In the genomic region with DNA sequence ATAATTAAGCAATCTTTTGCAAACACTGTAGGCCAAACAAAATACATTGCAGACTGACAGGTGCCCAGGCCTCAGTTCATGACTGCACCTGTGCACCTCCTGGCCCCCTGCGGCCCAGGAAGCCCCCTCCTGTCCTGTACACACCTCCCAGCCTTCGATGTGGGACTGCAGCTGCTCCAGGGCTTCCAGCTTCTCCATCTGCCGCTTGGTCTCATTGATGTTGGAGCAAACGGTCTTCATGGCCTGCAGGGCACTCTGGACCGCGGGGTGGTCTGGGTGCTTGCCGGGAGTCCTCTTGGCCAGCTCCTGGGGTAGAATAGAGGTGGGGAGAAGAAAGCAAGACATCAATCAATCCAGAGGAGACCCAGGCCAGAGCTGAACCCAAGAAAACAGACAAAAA, we compare ENCODE assay signal across 22 cellular contexts.
DNase-seq lines count a peak whose midpoint lies in the region; ATAC-seq lines count a peak whose summit lies in the region.
"Had no signal": no experiment of that assay in that cellular context is flagged by ENCODE, and none has a peak within 500 bp of the region (broad histone marks: within the 10 kb centered on the region; RNA-seq: fewer than 3 reads in every experiment).

No MANE protein-coding gene starts in this region.

- no peaks in the 10 kb centered on the region for H3K9me3 Mint-ChIP-seq in CD8-positive, alpha-beta memory T cell
- H3K9me3 Mint-ChIP-seq in T-cell = no peaks in the 10 kb centered on the region
- H3K9me3 Mint-ChIP-seq in activated naive CD4-positive, alpha-beta T cell treated with anti-CD3 and anti-CD28 coated beads for 36 hours = no peaks in the 10 kb centered on the region
- H3K9me3 Mint-ChIP-seq: activated CD4-positive, alpha-beta memory T cell treated with anti-CD3 and anti-CD28 coated beads, Interleukin-2, amount 10 ng/mL, durations not matched to agents 7 days and 5 days; naive B cell; WTC11 had no signal

- H3K27ac ChIP-seq in CD8-positive, alpha-beta memory T cell (ENCODE audit: low read depth, low read length) = no peak overlapping the region
- peak overlapping the region; percentile 89 for H3K27ac ChIP-seq in cingulate gyrus (ENCODE audit: low read depth, low read length)
- H3K27ac ChIP-seq: upper lobe of right lung had no signal

- H3K4me3 Mint-ChIP-seq in CD8-positive, alpha-beta memory T cell = peak overlapping the region in 1 of 7 donors; percentile 34
- no peak overlapping the region for H3K4me3 Mint-ChIP-seq in T-cell
- no peak overlapping the region for H3K4me3 Mint-ChIP-seq in activated naive CD4-positive, alpha-beta T cell treated with anti-CD3 and anti-CD28 coated beads for 36 hours
- H3K4me3 Mint-ChIP-seq: activated CD4-positive, alpha-beta memory T cell treated with anti-CD3 and anti-CD28 coated beads, Interleukin-2, amount 10 ng/mL, durations not matched to agents 7 days and 5 days; WTC11 had no signal

- H3K9me3 ChIP-seq in CD8-positive, alpha-beta memory T cell (ENCODE audit: low read length) = no peaks in the 10 kb centered on the region
- H3K9me3 ChIP-seq: esophagus squamous epithelium, Peyer's patch, right atrium auricular region, upper lobe of right lung had no signal

- no peak overlapping the region for H3K4me3 ChIP-seq in CD8-positive, alpha-beta memory T cell (ENCODE audit: low read length)
- H3K4me3 ChIP-seq: esophagus squamous epithelium, Peyer's patch, right atrium auricular region, upper lobe of right lung had no signal

- H3K4me1 Mint-ChIP-seq in CD8-positive, alpha-beta memory T cell = peaks cover 74 to 89% (median 85%) of the 10 kb centered on the region in 3 donors
- H3K4me1 Mint-ChIP-seq in T-cell = peaks cover 40 to 81% (median 57%) of the 10 kb centered on the region in 3 donors
- peaks cover 14% of the 10 kb centered on the region for H3K4me1 Mint-ChIP-seq in activated naive CD4-positive, alpha-beta T cell treated with anti-CD3 and anti-CD28 coated beads for 36 hours (ENCODE audit: low read depth)

- peaks cover 9% of the 10 kb centered on the region for H3K4me1 ChIP-seq in CD8-positive, alpha-beta memory T cell (ENCODE audit: insufficient read depth, low read length)

- H3K27me3 ChIP-seq in CD8-positive, alpha-beta memory T cell (ENCODE audit: insufficient read depth, low read length, poor library complexity, severe bottlenecking) = no peaks in the 10 kb centered on the region
- H3K27me3 ChIP-seq: esophagus squamous epithelium, Peyer's patch, right atrium auricular region, upper lobe of right lung had no signal

- peaks cover 6 to 93% (median 14%) of the 10 kb centered on the region in 3 donors for H3K36me3 Mint-ChIP-seq in CD8-positive, alpha-beta memory T cell
- H3K36me3 Mint-ChIP-seq in T-cell = peaks cover 36% of the 10 kb centered on the region
- H3K36me3 Mint-ChIP-seq in activated naive CD4-positive, alpha-beta T cell treated with anti-CD3 and anti-CD28 coated beads for 36 hours (ENCODE audit: low read depth) = peaks cover 3% of the 10 kb centered on the region
- H3K36me3 Mint-ChIP-seq: WTC11 had no signal

- no peaks in the 10 kb centered on the region for H3K36me3 ChIP-seq in CD8-positive, alpha-beta memory T cell (ENCODE audit: insufficient read depth, low read length)
- H3K36me3 ChIP-seq: esophagus squamous epithelium, Peyer's patch, right atrium auricular region, upper lobe of right lung had no signal

- peaks cover 0 to 2% of the 10 kb centered on the region in 2 donors for H3K27me3 Mint-ChIP-seq in CD8-positive, alpha-beta memory T cell
- no peaks in the 10 kb centered on the region for H3K27me3 Mint-ChIP-seq in T-cell
- no peaks in the 10 kb centered on the region for H3K27me3 Mint-ChIP-seq in activated naive CD4-positive, alpha-beta T cell treated with anti-CD3 and anti-CD28 coated beads for 36 hours (ENCODE audit: low read depth)
- H3K27me3 Mint-ChIP-seq: activated CD4-positive, alpha-beta memory T cell treated with anti-CD3 and anti-CD28 coated beads, Interleukin-2, amount 10 ng/mL, durations not matched to agents 7 days and 5 days; naive B cell had no signal

- H3K27ac Mint-ChIP-seq in CD8-positive, alpha-beta memory T cell = peak overlapping the region in 7 of 8 donors; percentile 10 to 75 (median 63)
- H3K27ac Mint-ChIP-seq in T-cell = peak overlapping the region; percentile 42 to 44
- H3K27ac Mint-ChIP-seq in activated naive CD4-positive, alpha-beta T cell treated with anti-CD3 and anti-CD28 coated beads for 36 hours = no peak overlapping the region
- H3K27ac Mint-ChIP-seq: WTC11 had no signal

- CTCF ChIA-PET in CD8-positive, alpha-beta memory T cell (lab: Charles Lee) = interaction anchor here (1.1 kb wide), 1 partner anchor 15 kb away, joined by 3 read pairs; no protein-coding TSS in a partner anchor
- CTCF ChIA-PET in T-cell (lab: Charles Lee) = no interaction called here
- CTCF ChIA-PET in activated naive CD4-positive, alpha-beta T cell treated with anti-CD3 and anti-CD28 coated beads for 36 hours (lab: Charles Lee) = no interaction called here

- intact Hi-C loops in posterior vena cava (cut with DNase I) = no loop called here
- intact Hi-C loops in activated naive CD4-positive, alpha-beta T cell treated with anti-CD3 and anti-CD28 coated beads for 36 hours (cut with micrococcal nuclease) = no loop called here

- POLR2A ChIA-PET in CD8-positive, alpha-beta memory T cell (lab: Charles Lee) = no interaction called here
- POLR2A ChIA-PET in T-cell (lab: Charles Lee) = no interaction called here

- no peak for ATAC-seq in T-cell (replicated peaks in 1 of 4)
- no peak for ATAC-seq in GM21423 (IDR thresholded peaks at IDR 0.05; ENCODE audit: unreplicated experiment)
- ATAC-seq in esophagus mucosa = no peak
- ATAC-seq: upper lobe of right lung, WTC11 had no signal

- DNase-seq in CD8-positive, alpha-beta memory T cell = peak in 1 of 5 donors; percentile 36
- DNase-seq in T-cell (no peak), posterior vena cava (ENCODE audit: low spot score) (peak; percentile 53), NCI-H2171 treated with DMSO at 0.1 percent for 48 hours (lab: John Stamatoyannopoulos, UW) (no peak)
- DNase-seq in activated naive CD4-positive, alpha-beta T cell treated with anti-CD3 and anti-CD28 coated beads for 36 hours = no peak
- DNase-seq: activated CD4-positive, alpha-beta memory T cell treated with anti-CD3 and anti-CD28 coated beads, Interleukin-2, amount 10 ng/mL, durations not matched to agents 7 days and 5 days; effector CD8-positive, alpha-beta T cell; esophagus squamous epithelium; H7; kidney glomerular epithelial cell; mesendoderm; naive B cell; NCI-H1048; NCI-H2029; NK-92 treated with Interleukin-12 subunit alpha and Interleukin-12 subunit beta, amount 100 ng/mL, for 24 hours; upper lobe of right lung had no signal
